Comparison of ENCODE assay signal across 8 cellular contexts in the genomic region with DNA sequence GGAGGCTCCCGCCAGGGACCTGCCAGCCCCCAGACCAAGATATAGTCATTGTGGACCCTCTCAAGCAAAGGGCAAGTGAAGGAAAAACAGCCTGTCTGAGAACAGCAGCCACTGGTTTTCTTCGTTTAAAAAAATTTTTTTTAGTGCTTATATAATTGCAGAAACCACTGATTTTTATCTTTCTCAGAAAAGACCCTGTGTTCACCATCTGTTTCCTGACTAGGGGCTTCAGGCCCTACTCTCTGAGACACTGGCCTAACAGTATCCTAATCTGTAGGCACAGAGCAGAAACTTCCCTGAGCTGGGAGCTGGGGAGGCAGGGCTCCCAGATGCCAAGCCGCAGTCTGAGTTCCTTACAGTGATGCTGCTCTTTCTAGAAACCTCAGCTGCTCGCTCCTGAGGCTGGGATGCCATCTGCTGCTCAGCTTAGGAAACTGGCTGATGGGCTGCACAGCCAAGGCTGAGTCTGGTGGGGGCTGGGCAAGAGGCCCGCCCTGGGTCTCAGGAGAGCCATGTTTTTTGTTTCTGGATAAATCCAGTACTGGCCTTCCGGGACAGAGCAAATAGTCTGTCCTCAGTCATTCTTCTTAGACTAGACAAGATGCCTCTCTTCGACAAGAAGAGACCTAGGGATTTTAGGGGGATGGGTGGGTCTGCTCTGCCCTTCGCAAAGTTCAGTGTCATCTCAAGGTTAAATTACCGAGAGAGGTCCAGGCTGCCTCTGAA.
DNase-seq lines count a peak whose midpoint lies in the region; ATAC-seq and TF ChIP-seq lines count a peak whose summit lies in the region.

No MANE protein-coding gene starts in this region.

- H3K27me3 ChIP-seq in HL-60 (ENCODE audit: insufficient read depth, poor library complexity, severe bottlenecking), result no peaks in the 10 kb centered on the region

- TF ChIP-seq CTCF in AG09309 (IDR thresholded peaks at IDR 0.05; ENCODE audit: control insufficient read depth, insufficient read depth, low read depth, low read length, missing control alignments), result peak; percentile 99
- peak; percentile 38 for TF ChIP-seq CTCF in HL-60 (IDR thresholded peaks at IDR 0.05; ENCODE audit: insufficient read depth, low read length)

- DNase-seq in AG09309 (ENCODE audit: low read depth) (peak; percentile 74), HL-60 (ENCODE audit: low read depth in 1 of 2, low spot score in 1 of 2) (peak in 1 of 2 experiments; percentile 65), NCI-H82 treated with DMSO at 0.1 percent for 48 hours (lab: John Stamatoyannopoulos, UW; ENCODE audit: unreplicated experiment) (peak; percentile 88), medulla oblongata (ENCODE audit: extremely low spot score) (peak; percentile 97)
- peak; percentile 75 to 78 for DNase-seq in activated CD4-positive, alpha-beta T cell treated with anti-CD3 and anti-CD28 coated beads, Interleukin-2, amount 50 U/mL, for 48 hours
- DNase-seq in effector CD8-positive, alpha-beta T cell (lab: John Stamatoyannopoulos, UW), result peak; percentile 40
- peak; percentile 30 for DNase-seq in stimulated activated CD8-positive, alpha-beta memory T cell treated with anti-CD3 and anti-CD28 coated beads, Interleukin-12 subunit alpha, Interleukin-12 subunit beta, amount 100 ng/mL, for 4 hours (ENCODE audit: low read depth)

- ATAC-seq in GM18907 (IDR thresholded peaks at IDR 0.05; ENCODE audit: unreplicated experiment), result peak; percentile 67

- H3K4me3 ChIP-seq in AG09309 (ENCODE audit: control insufficient read depth, low read depth, low read length) (no peak overlapping the region), HL-60 (replicated peaks; ENCODE audit: insufficient read depth, low read length) (no peak overlapping the region)

- H3K27ac ChIP-seq in HL-60 (replicated peaks), result no peak overlapping the region
